ENCODE assay signal across 16 cellular contexts in the genomic region with DNA sequence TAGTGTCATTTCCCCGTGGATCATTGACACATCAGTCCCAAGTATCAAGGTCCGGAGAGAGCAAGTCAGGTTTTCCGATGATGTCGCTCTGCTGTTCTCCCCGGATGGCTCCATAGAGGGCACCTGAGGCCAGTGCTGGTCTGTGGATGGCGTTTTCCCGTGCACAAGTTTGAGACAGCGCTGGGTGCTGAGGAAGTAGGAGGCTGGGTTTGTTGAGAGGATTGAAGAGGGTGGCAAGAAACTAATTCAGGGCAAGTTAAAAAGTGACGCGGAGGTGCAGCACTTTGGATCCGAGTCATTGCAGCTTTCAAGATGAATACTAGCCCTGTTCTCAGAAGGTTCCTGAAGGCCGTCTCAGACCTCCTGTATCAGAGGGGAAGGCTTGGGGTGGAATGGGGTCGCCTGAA. TPM values are rescaled to one million over a fixed set of nuclear protein-coding genes. Genes with fewer than 3 reads are reported as not detected.
DNase-seq lines count a peak whose midpoint lies in the region; ATAC-seq, FAIRE-seq and TF ChIP-seq lines count a peak whose summit lies in the region.
"Had no signal": no experiment of that assay in that cellular context is flagged by ENCODE, and none has a peak within 500 bp of the region (broad histone marks: within the 10 kb centered on the region; RNA-seq: fewer than 3 reads in every experiment).

No MANE protein-coding gene starts in this region.

- DNase-seq in activated CD4-positive, alpha-beta T cell treated with anti-CD3 and anti-CD28 coated beads for 48 hours = peak; percentile 56
- no peak for DNase-seq in activated CD4-positive, alpha-beta T cell treated with anti-CD3 and anti-CD28 coated beads for 4 hours
- DNase-seq in GM12878 (ENCODE audit: low read depth, low spot score) (no peak), trophoblast cell (peak; percentile 17 to 24), DMS114 treated with DMSO at 0.1 percent for 48 hours (lab: John Stamatoyannopoulos, UW; ENCODE audit: unreplicated experiment) (no peak), islet precursor cell (no peak), A172 (ENCODE audit: low spot score) (no peak)
- DNase-seq: central memory CD4-positive, alpha-beta T cell; NCI-H2029 treated with DMSO at 0.1 percent for 48 hours; nucleus accumbens; thyroid gland had no signal

- 19% methylated on average over 13 of the region's 13 CpGs for WGBS in GM12878 (ENCODE audit: insufficient coverage, insufficient replicate concordance, low lambda C conversion rate, missing lambda C conversion rate)
- WGBS in trophoblast cell (ENCODE audit: extremely low coverage, insufficient coverage, insufficient read length) = no CpG with 5 or more reads among the region's 13 CpGs

- POLR2A ChIA-PET in GM12878 (lab: Charles Lee) = interaction anchor here (0.9 to 2.1 kb wide), 3 partner anchors 30 to 140 kb away, joined by 5 read pairs; no protein-coding TSS in a partner anchor

- H4K12ac ChIP-seq in trophoblast cell (ENCODE audit: low read depth, low read length) = no peak overlapping the region

- no peak overlapping the region for H2BK120ac ChIP-seq in trophoblast cell (ENCODE audit: insufficient read depth, low read length, poor library complexity)

- H3K36me3 ChIP-seq in GM12878 (ENCODE audit: control insufficient read depth in 2 of 2, insufficient read depth in 2 of 2, low read length in 1 of 2) = peaks cover 1 to 17% of the 10 kb centered on the region in 2 experiments; a peak in 2 of 4 replicates
- H3K36me3 ChIP-seq in trophoblast cell (ENCODE audit: control insufficient read depth in 1 of 2, insufficient read depth in 2 of 2, low read length in 2 of 2) = peaks cover 0 to 6% of the 10 kb centered on the region in 2 experiments

- FAIRE-seq in GM12878 (lab: Jason Lieb, UNC) = peak; percentile 77
- FAIRE-seq: A549 had no signal

- H3K18ac ChIP-seq in trophoblast cell (ENCODE audit: low read length) = no peak overlapping the region

- H4K91ac ChIP-seq in trophoblast cell (ENCODE audit: low read depth, low read length) = no peak overlapping the region

- RAD21 ChIA-PET in GM12878 (lab: Charles Lee; ENCODE audit: unreplicated experiment) = interaction anchor here (1.1 to 2.6 kb wide), 5 partner anchors 11 to 167 kb away, joined by 3 to 21 read pairs (median 4); partner anchors contain the start of gene CIITA

- H3K4me2 ChIP-seq in GM12878 (ENCODE audit: control insufficient read depth, insufficient read depth) = no peak overlapping the region
- H3K4me2 ChIP-seq in trophoblast cell (ENCODE audit: low read length) = no peak overlapping the region
- H3K4me2 ChIP-seq: A549 had no signal

- peak in 2 of 3 experiments; percentile 4 to 21; a peak in 2 of 6 replicates for TF ChIP-seq CTCF in GM12878 (IDR thresholded peaks at IDR 0.05 in 2 of 3, conservative IDR thresholded peaks at IDR 0.05 in 1 of 3; ENCODE audit: control insufficient read depth in 2 of 3, extremely low read depth in 1 of 3, insufficient read depth in 1 of 3, low read depth in 3 of 3, low read length in 3 of 3)

- H3K27me3 ChIP-seq in GM12878 (replicated peaks in 1 of 2; ENCODE audit: control insufficient read depth in 2 of 2, insufficient read depth in 2 of 2, low read length in 1 of 2) = no peaks in the 10 kb centered on the region
- H3K27me3 ChIP-seq in trophoblast cell (ENCODE audit: insufficient read depth, low read length) = no peaks in the 10 kb centered on the region
- H3K27me3 ChIP-seq: thyroid gland had no signal

- intact Hi-C loops in GM12878 (cut with micrococcal nuclease; ENCODE audit: unreplicated experiment) = no loop called here

- no peaks in the 10 kb centered on the region for H3K79me1 ChIP-seq in trophoblast cell (ENCODE audit: low read length)

- H3K27ac ChIP-seq in GM12878 (ENCODE audit: control insufficient read depth, insufficient read depth) = no peak overlapping the region
- no peak overlapping the region for H3K27ac ChIP-seq in trophoblast cell (ENCODE audit: low read depth, low read length)
- H3K27ac ChIP-seq: A549, thyroid gland, VCaP had no signal

- in situ Hi-C loops in GM12878 (cut with MboI) = no loop called here

- H3K9me3 ChIP-seq in GM12878 (replicated peaks; ENCODE audit: control insufficient read depth, insufficient read depth, low read length) (no peaks in the 10 kb centered on the region), trophoblast cell (ENCODE audit: insufficient read depth, low read depth, low read length) (no peaks in the 10 kb centered on the region)
- H3K9me3 ChIP-seq: A549, thyroid gland had no signal

- no peaks in the 10 kb centered on the region for H4K20me1 ChIP-seq in GM12878 (ENCODE audit: control insufficient read depth, insufficient read depth)

- SMC1A ChIA-PET in GM12878 (lab: Charles Lee; ENCODE audit: uncharacterized antibody, unreplicated experiment) = interaction anchor here (0.7 to 3.2 kb wide), 8 partner anchors 12 to 167 kb away, joined by 3 to 25 read pairs (median 8); no protein-coding TSS in a partner anchor

- peak; percentile 28; the same call in 1 of the 2 replicates for TF ChIP-seq RAD21 in GM12878 (IDR thresholded peaks at IDR 0.05; ENCODE audit: insufficient read depth, low read depth, low read length)

- H2BK5ac ChIP-seq in trophoblast cell (ENCODE audit: low read depth, low read length, poor library complexity) = no peak overlapping the region

- TF ChIP-seq EP300 in GM12878 (IDR thresholded peaks at IDR 0.05; ENCODE audit: borderline replicate concordance in 1 of 2, control insufficient read depth in 1 of 2, low read depth in 2 of 2, low read length in 2 of 2) = no peak

- no peak overlapping the region for H3K14ac ChIP-seq in trophoblast cell (ENCODE audit: low read length)

- H3K4me3 ChIP-seq in GM12878 (no peak overlapping the region), trophoblast cell (ENCODE audit: low read depth, low read length) (no peak overlapping the region)
- H3K4me3 ChIP-seq: A549, skin epidermis, thyroid gland had no signal

- TF ChIP-seq POLR2A in GM12878 (IDR thresholded peaks at IDR 0.05; ENCODE audit: low read depth, low read length) = no peak

- no TSS peak for BruUV-seq in GM12878 (replicated peaks; lab: Mats Ljungman, UMichigan)

- H3K9ac ChIP-seq in GM12878 (ENCODE audit: control insufficient read depth, insufficient read depth, low read length) (no peak overlapping the region), trophoblast cell (ENCODE audit: low read length) (no peak overlapping the region)

- H3K4me1 ChIP-seq in GM12878 (ENCODE audit: control insufficient read depth, insufficient read depth, low read length) (peaks cover 31% of the 10 kb centered on the region), trophoblast cell (ENCODE audit: control insufficient read depth in 1 of 2, insufficient read depth in 2 of 2, low read length in 2 of 2) (no peaks in the 10 kb centered on the region)
- H3K4me1 ChIP-seq: thyroid gland had no signal

- no peak overlapping the region for H4K8ac ChIP-seq in trophoblast cell (ENCODE audit: low read depth, low read length)

- H3K79me2 ChIP-seq in GM12878 (ENCODE audit: control insufficient read depth, insufficient read depth, low read length) (no peaks in the 10 kb centered on the region), trophoblast cell (ENCODE audit: control insufficient read depth, insufficient read depth, low read length, poor library complexity) (no peaks in the 10 kb centered on the region)

- peak; percentile 35 for ATAC-seq in GM18907 (IDR thresholded peaks at IDR 0.05; ENCODE audit: unreplicated experiment)
- peak; percentile 38 for ATAC-seq in GM12878

- no peak overlapping the region for H2AK5ac ChIP-seq in trophoblast cell (ENCODE audit: low read length)

- H3K4ac ChIP-seq in trophoblast cell (ENCODE audit: low read depth, low read length) = no peak overlapping the region

- no peak overlapping the region for H2BK12ac ChIP-seq in trophoblast cell (ENCODE audit: low read length)

- H3K23ac ChIP-seq in trophoblast cell (ENCODE audit: low read length) = no peak overlapping the region

- CTCF ChIA-PET in GM12878 (lab: Yijun Ruan, JAX) = interaction anchor here (0.6 to 2.7 kb wide), 3 partner anchors 8 to 168 kb away, joined by 3 to 13 read pairs (median 3); partner anchors contain the start of gene NUBP1

- H2AFZ ChIP-seq in GM12878 (ENCODE audit: control insufficient read depth, low read depth, low read length) (no peak overlapping the region), trophoblast cell (ENCODE audit: insufficient read depth, low read length, poor library complexity) (no peak overlapping the region)

RNA-seq across cellular contexts. Expression of gene NUBP1, which starts 7.7 kb away (rescaled TPM):
- 11.1 and 12.4 TPM in 2 replicates for total RNA-seq in GM12878 (2013; cell fraction: nucleolus; rRNA removed)
- 49.6 and 56.9 TPM in 2 replicates for total RNA-seq in GM12878 (2014; rRNA removed)
- total RNA-seq in GM12878 (2014; rRNA removed; fragmentation: Illumina TruSeq; extraction: Trizol) = 53.6 and 55.1 TPM in 2 replicates
- total RNA-seq in GM12878 (2021) = 46.7 and 53.3 TPM in 2 replicates
- 33.6 TPM for polyA plus RNA-seq in GM12878 (2011; ENCODE audit: low read depth)
- 64.3 and 74.9 TPM in 2 replicates for polyA plus RNA-seq in GM12878 (2011; rRNA removed)
- polyA plus RNA-seq in GM12878 (2011; cell fraction: cytosol; rRNA removed) = 82.8 and 88.2 TPM in 2 replicates
- 47.6 and 55.6 TPM in 2 replicates for polyA plus RNA-seq in GM12878 (2011; cell fraction: nucleus; rRNA removed)
- 40.3 and 47.4 TPM in 2 replicates for polyA plus RNA-seq in GM12878 (2012)
- polyA plus RNA-seq in GM12878 (2014; fragmentation: Illumina TruSeq; extraction: Trizol) = 51.5 and 66.9 TPM in 2 replicates
- polyA plus RNA-seq in GM12878 (2014; fragmentation: Nextera tagmentation; extraction: Ambion mirVana) = 10 to 100 TPM; 31.0 to 36.3 TPM
- polyA plus RNA-seq in GM12878 (2014; rRNA removed) = 62.8 and 65.7 TPM in 2 replicates
- polyA plus RNA-seq in GM12878 (2016; fragmentation: Nextera tagmentation; extraction: Ambion mirVana) = 10 to 100 TPM; 59.7 to 60.7 TPM
- polyA minus RNA-seq in GM12878 (2011; rRNA and poly(A)+ RNA removed) = 36.2 and 42.1 TPM in 2 replicates
- polyA minus RNA-seq in GM12878 (2011; cell fraction: cytosol; rRNA and poly(A)+ RNA removed) = 20.0 and 22.7 TPM in 2 replicates
- polyA minus RNA-seq in GM12878 (2011; cell fraction: nucleus; rRNA and poly(A)+ RNA removed) = 8.1 and 12.7 TPM in 2 replicates
- 16.1 and 16.4 TPM in 2 replicates for polyA plus RNA-seq in trophoblast cell (2013)
- total RNA-seq in A172 (2014; rRNA removed; shearing (Covaris generic)) = 39.8 and 44.7 TPM in 2 replicates

RNA-seq across cellular contexts. Expression of gene TEKT5, which starts 56.6 kb away (rescaled TPM):
- 4.6 and 6.3 TPM in 2 replicates for total RNA-seq in GM12878 (2013; cell fraction: nucleolus; rRNA removed)
- total RNA-seq in GM12878 (2014; rRNA removed) (0.22 and 1.1 TPM in 2 replicates), GM12878 (2014; rRNA removed; fragmentation: Illumina TruSeq; extraction: Trizol) (0.18 and 0.40 TPM in 2 replicates), GM12878 (2021) (0.80 and 2.2 TPM in 2 replicates)
- 0.26 TPM for polyA plus RNA-seq in GM12878 (2011; ENCODE audit: low read depth)
- polyA plus RNA-seq in GM12878 (2011; rRNA removed) (0.66 and 0.68 TPM in 2 replicates), GM12878 (2014; fragmentation: Illumina TruSeq; extraction: Trizol) (0.19 and 0.93 TPM in 2 replicates), GM12878 (2014; fragmentation: Nextera tagmentation; extraction: Ambion mirVana) (under 1 TPM; 0.47 to 0.64 TPM), GM12878 (2014; rRNA removed) (1.1 and 1.8 TPM in 2 replicates), GM12878 (2016; fragmentation: Nextera tagmentation; extraction: Ambion mirVana) (under 1 TPM in 1 of 2 experiments, not detected in 1; 0.79 TPM)
- 0.85 and 0.92 TPM in 2 replicates for polyA plus RNA-seq in GM12878 (2011; cell fraction: cytosol; rRNA removed)
- polyA plus RNA-seq in GM12878 (2011; cell fraction: nucleus; rRNA removed) = 1.8 and 2.1 TPM in 2 replicates
- polyA plus RNA-seq in GM12878 (2012) = 0.48 and 1.1 TPM in 2 replicates
- 0.44 and 0.82 TPM in 2 replicates for polyA minus RNA-seq in GM12878 (2011; rRNA and poly(A)+ RNA removed)
- not detected in 2 replicates for polyA minus RNA-seq in GM12878 (2011; cell fraction: cytosol; rRNA and poly(A)+ RNA removed)
- polyA minus RNA-seq in GM12878 (2011; cell fraction: nucleus; rRNA and poly(A)+ RNA removed) = 0.48 TPM in 1 of 2 replicates, not detected in the other
- 0.10 and 0.21 TPM in 2 replicates for polyA plus RNA-seq in trophoblast cell (2013)
- total RNA-seq in A172 (2014; rRNA removed; shearing (Covaris generic)) = not detected in 2 replicates
- total RNA-seq: epithelial cell of proximal tubule had no signal

Comparison
In these comparisons a context has a peak if more than half of its experiments do, and no peak if none do; other contexts are left out.
1. DNase-seq: peak in activated CD4-positive, alpha-beta T cell treated with anti-CD3 and anti-CD28 coated beads for 48 hours (single experiment) and trophoblast cell (2 of 2); none in activated CD4-positive, alpha-beta T cell treated with anti-CD3 and anti-CD28 coated beads for 4 hours (0 of 2), GM12878 (single experiment), DMS114 treated with DMSO at 0.1 percent for 48 hours (single experiment), islet precursor cell (single experiment) and A172 (single experiment).